In genomic region chr7:117092801-117093200, GRCh38 we compare ENCODE assay signal across 15 cellular contexts.
"Had no signal": no experiment of that assay in that cellular context is flagged by ENCODE, and none has a peak within 500 bp of the region (broad histone marks: within the 10 kb centered on the region; RNA-seq: fewer than 3 reads in every experiment).

No MANE protein-coding gene starts in this region.

- ATAC-seq: activated naive CD4-positive, alpha-beta T cell treated with anti-CD3 and anti-CD28 coated beads, Interleukin-2, amount 50 U/mL, for 72 hours; esophagus mucosa; gastroesophageal sphincter had no signal

- H3K36me3 Mint-ChIP-seq: activated naive CD4-positive, alpha-beta T cell treated with anti-CD3 and anti-CD28 coated beads, Interleukin-2, amount 50 U/mL, for 72 hours had no signal

- H3K9me3 ChIP-seq: gastroesophageal sphincter, sigmoid colon, suprapubic skin, upper lobe of left lung had no signal

- H3K27me3 ChIP-seq: brain microvascular endothelial cell, dorsolateral prefrontal cortex, gastroesophageal sphincter, hepatocyte, sigmoid colon, suprapubic skin, upper lobe of left lung had no signal

- H3K4me3 Mint-ChIP-seq: nephron progenitor cell; T-helper 1 cell treated with Interleukin-12 subunit alpha and Interleukin-12 subunit beta and Interleukin-4 antibody, amounts not matched to agents 30 μg/mL and 1 μg/mL, for 36 hours had no signal

- H3K27ac ChIP-seq: brain microvascular endothelial cell, dorsolateral prefrontal cortex, gastroesophageal sphincter, hepatocyte, sigmoid colon, suprapubic skin had no signal

- H3K27ac Mint-ChIP-seq: nephron progenitor cell; T-helper 1 cell treated with Interleukin-12 subunit alpha and Interleukin-12 subunit beta and Interleukin-4 antibody, amounts not matched to agents 30 μg/mL and 1 μg/mL, for 36 hours had no signal

- DNase-seq: activated CD4-positive, alpha-beta T cell treated with anti-CD3 and anti-CD28 coated beads for 48 hours; amniotic stem cell; brain microvascular endothelial cell; dorsolateral prefrontal cortex; nephron progenitor cell; sigmoid colon; stimulated activated CD4-positive, alpha-beta T cell treated with anti-CD3 and anti-CD28 coated beads, Interleukin-2, amount 100 ng/mL, for 48 hours; stimulated activated naive CD4-positive, alpha-beta T cell treated with Interleukin-2 at 50 U/mL for 16 hours; upper lobe of left lung had no signal

- H3K9me3 Mint-ChIP-seq: activated naive CD4-positive, alpha-beta T cell treated with anti-CD3 and anti-CD28 coated beads, Interleukin-2, amount 50 U/mL, for 72 hours; nephron progenitor cell; T-helper 1 cell treated with Interleukin-12 subunit alpha and Interleukin-12 subunit beta and Interleukin-4 antibody, amounts not matched to agents 30 μg/mL and 1 μg/mL, for 36 hours had no signal

- H3K36me3 ChIP-seq: brain microvascular endothelial cell, gastroesophageal sphincter, sigmoid colon, suprapubic skin, upper lobe of left lung had no signal

- H3K4me3 ChIP-seq: dorsolateral prefrontal cortex, gastroesophageal sphincter, hepatocyte, sigmoid colon, suprapubic skin, upper lobe of left lung had no signal
